Comparison of ENCODE assay signal across 14 cellular contexts in the genomic region with DNA sequence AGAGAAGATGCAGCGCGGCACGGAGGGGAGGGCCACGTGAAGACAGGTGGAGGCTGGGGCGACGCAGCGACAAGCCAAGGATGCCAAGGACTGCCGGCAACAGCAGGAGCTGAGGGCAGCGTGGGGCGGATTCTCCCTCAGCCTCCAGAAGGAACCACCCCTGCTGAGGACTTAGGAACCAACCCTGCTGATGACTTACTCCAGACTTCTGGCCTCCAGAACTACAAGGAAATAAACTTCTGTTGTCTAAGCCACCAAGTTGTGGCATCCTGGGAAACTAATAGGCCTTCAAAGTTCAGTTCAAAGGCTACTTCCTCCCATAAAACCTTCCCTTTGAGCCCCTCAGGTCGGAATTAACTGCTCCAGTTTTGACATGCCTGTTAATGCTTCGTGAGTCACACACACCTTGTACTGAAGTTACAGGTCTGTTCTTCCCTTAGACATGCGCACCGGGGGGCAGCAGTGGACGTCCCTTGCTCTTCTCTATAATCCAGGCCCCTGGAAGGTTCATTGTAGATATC.
DNase-seq lines count a peak whose midpoint lies in the region; ATAC-seq, FAIRE-seq and TF ChIP-seq lines count a peak whose summit lies in the region.
"Had no signal": no experiment of that assay in that cellular context is flagged by ENCODE, and none has a peak within 500 bp of the region (broad histone marks: within the 10 kb centered on the region; RNA-seq: fewer than 3 reads in every experiment).

No MANE protein-coding gene starts in this region.

- POLR2A ChIA-PET in Caco-2 (lab: Charles Lee) (no interaction called here), K562 (lab: Yijun Ruan, JAX) (no interaction called here), HepG2 (lab: Yijun Ruan, JAX) (no interaction called here)

- no TSS peak for BruUV-seq in Caco-2 (replicated peaks; lab: Mats Ljungman, UMichigan)
- BruUV-seq in K562 (replicated peaks; lab: Mats Ljungman, UMichigan): no TSS peak
- no TSS peak for BruUV-seq in HepG2 (replicated peaks; lab: Mats Ljungman, UMichigan)

- H3K9me3 Mint-ChIP-seq in Caco-2 (ENCODE audit: unreplicated experiment): peaks cover 9% of the 10 kb centered on the region
- H3K9me3 Mint-ChIP-seq: activated CD4-positive, alpha-beta memory T cell treated with anti-CD3 and anti-CD28 coated beads for 36 hours; activated naive CD4-positive, alpha-beta T cell treated with anti-CD3 and anti-CD28 coated beads, Interleukin-2, amount 50 U/mL, for 24 hours; effector memory CD8-positive, alpha-beta T cell had no signal

- intact Hi-C loops in Caco-2 (cut with micrococcal nuclease; ENCODE audit: unreplicated experiment): loop anchor here (1.0 to 5.0 kb wide), 4 partner anchors 23 to 539 kb away; no protein-coding TSS in a partner anchor
- intact Hi-C loops in K562 (cut with micrococcal nuclease): no loop called here
- intact Hi-C loops in HepG2 (cut with micrococcal nuclease; ENCODE audit: unreplicated experiment): no loop called here

- H3K4me1 ChIP-seq in Caco-2 (0 out of 2 replicates have a peak, but pooled peaks cover 5% of the 10 kb centered on the region), K562 (replicated peaks in 1 of 2; ENCODE audit: control insufficient read depth in 2 of 2, insufficient read depth in 2 of 2, low read length in 2 of 2) (no peaks in the 10 kb centered on the region), HepG2 (ENCODE audit: insufficient read depth, low read length) (0 out of 2 replicates have a peak, but pooled peaks cover 9% of the 10 kb centered on the region)

- H3K4me3 Mint-ChIP-seq in Caco-2 (ENCODE audit: unreplicated experiment): no peak overlapping the region
- H3K4me3 Mint-ChIP-seq: activated CD4-positive, alpha-beta memory T cell treated with anti-CD3 and anti-CD28 coated beads for 36 hours; activated naive CD4-positive, alpha-beta T cell treated with anti-CD3 and anti-CD28 coated beads, Interleukin-2, amount 50 U/mL, for 24 hours; CD14-positive monocyte; effector memory CD8-positive, alpha-beta T cell had no signal

- peak; percentile 59 to 71 for DNase-seq in Caco-2
- DNase-seq in HT1080 (ENCODE audit: low read depth): peak; percentile 36
- no peak for DNase-seq in K562 (ENCODE audit: extremely low read depth in 1 of 4, low spot score in 3 of 4)
- no peak for DNase-seq in HepG2 (ENCODE audit: low spot score)
- no peak for DNase-seq in NCI-H1436 treated with DMSO at 0.1 percent for 48 hours (lab: John Stamatoyannopoulos, UW)
- no peak for DNase-seq in caudate nucleus (lab: John Stamatoyannopoulos, UW)
- DNase-seq in foreskin fibroblast: no peak
- DNase-seq: activated CD4-positive, alpha-beta memory T cell treated with anti-CD3 and anti-CD28 coated beads for 36 hours; effector memory CD8-positive, alpha-beta T cell; NCI-H187; stimulated activated CD4-positive, alpha-beta T cell treated with anti-CD3 and anti-CD28 coated beads, Interleukin-4, amount 100 ng/mL, for 24 hours had no signal

- H4K20me1 ChIP-seq in K562 (replicated peaks; ENCODE audit: control insufficient read depth, insufficient read depth, low read length): peaks cover 9% of the 10 kb centered on the region; the same call in 1 of the 2 replicates
- H4K20me1 ChIP-seq in HepG2 (ENCODE audit: insufficient read depth, low read length): no peaks in the 10 kb centered on the region

- H3K27ac ChIP-seq in K562 (ENCODE audit: extremely low read depth, low read depth, low read length) (no peak overlapping the region), HepG2 (ENCODE audit: extremely low read length, insufficient read depth, low read length) (no peak overlapping the region), caudate nucleus (ENCODE audit: low read depth, low read length) (no peak overlapping the region)

- FAIRE-seq in K562 (lab: Jason Lieb, UNC): no peak
- no peak for FAIRE-seq in HepG2 (lab: Jason Lieb, UNC)

- H3K4me3 ChIP-seq in Caco-2 (ENCODE audit: low read depth, low read length): no peak overlapping the region
- no peak overlapping the region for H3K4me3 ChIP-seq in K562
- no peak overlapping the region for H3K4me3 ChIP-seq in HepG2 (replicated peaks in 1 of 3; ENCODE audit: insufficient read depth in 1 of 3, low read depth in 2 of 3, low read length in 3 of 3)
- H3K4me3 ChIP-seq in foreskin fibroblast (ENCODE audit: low read depth in 1 of 2, low read length in 2 of 2): no peak overlapping the region

- 10% methylated on average over 15 of the region's 15 CpGs for WGBS in K562 (ENCODE audit: insufficient coverage, low coverage, missing lambda C conversion rate)
- WGBS in HepG2 (ENCODE audit: low lambda C conversion rate): 69% methylated on average over 15 of the region's 15 CpGs

- TF ChIP-seq EP300 in K562 (IDR thresholded peaks at IDR 0.05; ENCODE audit: low read length) (no peak), HepG2 (IDR thresholded peaks at IDR 0.05; ENCODE audit: low read depth in 2 of 2, low read length in 2 of 2) (no peak), HepG2 (CRISPR knock-in tag; IDR thresholded peaks at IDR 0.05; ENCODE audit: borderline replicate concordance) (no peak)

- CTCF ChIA-PET in Caco-2 (lab: Charles Lee): no interaction called here
- CTCF ChIA-PET in K562 (lab: Yijun Ruan, JAX; ENCODE audit: low intra/inter-chr PET ratio): no interaction called here
- CTCF ChIA-PET in HepG2 (lab: Yijun Ruan, JAX; ENCODE audit: low intra/inter-chr PET ratio, low total read pairs): no interaction called here

- ATAC-seq in K562 (no peak), HepG2 (peak; percentile 42; the same call in 2 of the 3 replicates), GM19035 (IDR thresholded peaks at IDR 0.05; ENCODE audit: unreplicated experiment) (no peak)
- ATAC-seq: effector memory CD8-positive, alpha-beta T cell had no signal

- H3K36me3 ChIP-seq in Caco-2 (ENCODE audit: control insufficient read depth, insufficient read depth, low read length) (no peaks in the 10 kb centered on the region), K562 (ENCODE audit: control insufficient read depth, insufficient read depth, low read length) (no peaks in the 10 kb centered on the region), HepG2 (replicated peaks in 1 of 2; ENCODE audit: control insufficient read depth in 1 of 2, insufficient read depth in 2 of 2, low read length in 2 of 2) (no peaks in the 10 kb centered on the region)

- no peak overlapping the region for H2AFZ ChIP-seq in K562 (ENCODE audit: low read depth, low read length)
- H2AFZ ChIP-seq in HepG2 (ENCODE audit: low read length): no peak overlapping the region

- no peaks in the 10 kb centered on the region for H3K27me3 Mint-ChIP-seq in Caco-2 (ENCODE audit: insufficient read depth, unreplicated experiment)
- H3K27me3 Mint-ChIP-seq: activated CD4-positive, alpha-beta memory T cell treated with anti-CD3 and anti-CD28 coated beads for 36 hours; activated naive CD4-positive, alpha-beta T cell treated with anti-CD3 and anti-CD28 coated beads, Interleukin-2, amount 50 U/mL, for 24 hours; effector memory CD8-positive, alpha-beta T cell had no signal

- H3K4me2 ChIP-seq in K562 (ENCODE audit: insufficient read depth, low read length): no peak overlapping the region
- no peak overlapping the region for H3K4me2 ChIP-seq in HepG2 (ENCODE audit: low read depth, low read length)

- no peaks in the 10 kb centered on the region for H3K4me1 Mint-ChIP-seq in Caco-2 (ENCODE audit: low read depth, unreplicated experiment)

- no peaks in the 10 kb centered on the region for H3K36me3 Mint-ChIP-seq in Caco-2 (ENCODE audit: insufficient read depth, unreplicated experiment)

- TF ChIP-seq RAD21 in K562 (CRISPR knock-in tag; conservative IDR thresholded peaks at IDR 0.05 in 1 of 2, IDR thresholded peaks at IDR 0.05 in 1 of 2) (no peak), HepG2 (CRISPR knock-in tag; IDR thresholded peaks at IDR 0.05) (no peak)

- no peak overlapping the region for H3K9ac ChIP-seq in K562 (ENCODE audit: insufficient read depth in 1 of 2, low read depth in 2 of 2, low read length in 2 of 2)
- no peak overlapping the region for H3K9ac ChIP-seq in HepG2 (ENCODE audit: insufficient read depth, low read depth, low read length)

- no peaks in the 10 kb centered on the region for H3K79me2 ChIP-seq in K562 (ENCODE audit: control insufficient read depth, insufficient read depth, low read length)
- no peaks in the 10 kb centered on the region for H3K79me2 ChIP-seq in HepG2 (ENCODE audit: insufficient read depth, low read length)

- H3K27ac Mint-ChIP-seq in Caco-2 (ENCODE audit: unreplicated experiment): no peak overlapping the region
- H3K27ac Mint-ChIP-seq: activated CD4-positive, alpha-beta memory T cell treated with anti-CD3 and anti-CD28 coated beads for 36 hours; effector memory CD8-positive, alpha-beta T cell had no signal

- no peaks in the 10 kb centered on the region for H3K9me1 ChIP-seq in K562 (ENCODE audit: control insufficient read depth, insufficient read depth, low read length)

- in situ Hi-C loops in K562 (cut with MboI) (no loop called here), HepG2 (cut with HindIII; ENCODE audit: extremely low pct_ligation_motif_present, low pct_unique_long_range_greater_than_20kb) (no loop called here)

- TF ChIP-seq CTCF in Caco-2 (IDR thresholded peaks at IDR 0.05; ENCODE audit: insufficient read depth in 1 of 2, low read depth in 1 of 2, low read length in 1 of 2, severe bottlenecking in 1 of 2, unreplicated experiment in 1 of 2) (peak; percentile 13 to 32), K562 (IDR thresholded peaks at IDR 0.05 in 2 of 3, conservative IDR thresholded peaks at IDR 0.05 in 1 of 3; ENCODE audit: insufficient read depth in 2 of 3, low read depth in 1 of 3, low read length in 3 of 3) (no peak), HepG2 (CRISPR knock-in tag; IDR thresholded peaks at IDR 0.05) (no peak), foreskin fibroblast (IDR thresholded peaks at IDR 0.05; ENCODE audit: low read depth, low read length) (no peak)

- no peak for TF ChIP-seq POLR2A in K562 (conservative IDR thresholded peaks at IDR 0.05)
- no peak for TF ChIP-seq POLR2A in HepG2 (IDR thresholded peaks at IDR 0.05; ENCODE audit: insufficient read depth in 1 of 2, low read depth in 2 of 2, low read length in 2 of 2)

- H3K27me3 ChIP-seq in Caco-2 (replicated peaks; ENCODE audit: control insufficient read depth, insufficient read depth, low read length): no peaks in the 10 kb centered on the region
- peaks cover 41 to 64% of the 10 kb centered on the region in 2 experiments for H3K27me3 ChIP-seq in K562 (ENCODE audit: control insufficient read depth in 2 of 2, insufficient read depth in 2 of 2, low read length in 2 of 2)
- no peaks in the 10 kb centered on the region for H3K27me3 ChIP-seq in HepG2 (ENCODE audit: control insufficient read depth in 1 of 2, insufficient read depth in 2 of 2, low read length in 2 of 2)

- H3K9me3 ChIP-seq in Caco-2: no peaks in the 10 kb centered on the region
- H3K9me3 ChIP-seq in K562 (replicated peaks; ENCODE audit: control insufficient read depth, insufficient read depth, low read depth, low read length): no peaks in the 10 kb centered on the region
- no peaks in the 10 kb centered on the region for H3K9me3 ChIP-seq in HepG2 (ENCODE audit: low read length)

TF ChIP-seq in K562, 482 proteins besides CTCF, POLR2A, EP300 and RAD21:
- TF ChIP-seq NRF1 (conservative IDR thresholded peaks at IDR 0.05 in 1 of 2, IDR thresholded peaks at IDR 0.05 in 1 of 2) (peak; percentile 71), MEIS2 (IDR thresholded peaks at IDR 0.05; ENCODE audit: partially characterized antibody) (no peak)

Comparison
In these comparisons a context has a peak if more than half of its experiments do, and no peak if none do; other contexts are left out.
1. DNase-seq: peak in Caco-2 (2 of 2) and HT1080 (single experiment); none in K562 (0 of 4), HepG2 (single experiment), NCI-H1436 treated with DMSO at 0.1 percent for 48 hours (single experiment), caudate nucleus (0 of 61) and foreskin fibroblast (0 of 2).
2. CTCF ChIP-seq: peak in Caco-2 (2 of 2); none in K562 (0 of 3), HepG2 (single experiment) and foreskin fibroblast (single experiment).